In genomic region chr22:48644108-48644507, GRCh38 we compare ENCODE assay signal across 1 cellular context.
TF ChIP-seq lines count a peak whose summit lies in the region.

No MANE protein-coding gene starts in this region.

TF ChIP-seq in HCT116, 20 proteins besides CTCF, POLR2A, EP300 and RAD21 (continued from another document):
- TF ChIP-seq YY1 (IDR thresholded peaks at IDR 0.05; ENCODE audit: extremely low read depth, insufficient replicate concordance, low read depth, low read length) (no peak), REST (IDR thresholded peaks at IDR 0.05; ENCODE audit: low read depth) (peak; percentile 55)
- TF ChIP-seq, protein P1, sequence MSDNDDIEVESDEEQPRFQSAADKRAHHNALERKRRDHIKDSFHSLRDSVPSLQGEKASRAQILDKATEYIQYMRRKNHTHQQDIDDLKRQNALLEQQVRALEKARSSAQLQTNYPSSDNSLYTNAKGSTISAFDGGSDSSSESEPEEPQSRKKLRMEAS (IDR thresholded peaks at IDR 0.05): no peak
